In the genomic region with DNA sequence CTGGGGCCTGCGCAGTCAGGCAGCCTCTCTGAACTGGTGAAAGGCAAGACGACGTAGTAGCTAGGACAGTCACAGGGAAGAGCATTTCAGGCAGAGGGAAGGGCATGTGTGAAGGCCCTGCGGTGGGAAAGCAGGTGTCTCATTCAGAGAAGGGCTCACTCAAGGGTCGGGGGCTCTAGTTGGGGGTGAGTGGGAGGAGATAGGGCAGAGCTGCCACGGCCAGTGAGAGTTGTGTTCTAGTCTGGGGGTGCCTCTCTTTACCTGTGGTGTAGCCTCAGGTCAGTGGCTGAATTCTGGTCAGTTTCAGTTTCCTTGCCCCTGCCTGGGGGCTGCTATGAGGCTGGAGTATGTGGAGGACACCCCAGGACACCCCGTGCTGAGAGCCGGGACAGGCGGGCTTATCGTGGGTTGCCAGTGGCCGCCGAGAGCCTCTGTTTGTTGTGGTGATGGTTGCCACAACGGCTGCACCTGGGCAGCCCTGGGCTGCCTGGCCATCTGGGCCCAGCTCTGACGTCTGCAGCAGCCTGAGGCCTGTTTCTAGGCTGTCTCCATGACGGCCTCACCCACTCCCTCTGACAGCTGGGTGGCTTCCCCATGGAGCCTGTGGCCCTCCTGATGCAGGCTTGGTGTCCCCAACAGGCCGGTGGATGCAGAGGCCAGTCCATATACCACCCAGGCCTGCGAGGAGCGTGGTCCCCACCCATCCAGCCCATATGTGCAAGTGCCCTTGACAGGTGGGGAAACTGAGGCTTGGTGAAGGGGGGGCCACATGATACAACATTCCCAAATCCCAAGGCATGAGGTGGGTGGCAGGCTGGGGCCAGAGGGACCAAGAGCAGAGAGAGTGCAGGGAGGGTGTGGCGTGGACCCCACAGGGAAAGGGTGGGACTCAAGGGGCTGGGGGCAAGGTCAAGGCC, we compare ENCODE assay signal across 10 cellular contexts. TPM values are rescaled to one million over a fixed set of nuclear protein-coding genes. Genes with fewer than 3 reads are reported as not detected.
DNase-seq lines count a peak whose midpoint lies in the region; ATAC-seq and TF ChIP-seq lines count a peak whose summit lies in the region.
"Had no signal": no experiment of that assay in that cellular context is flagged by ENCODE, and none has a peak within 500 bp of the region (broad histone marks: within the 10 kb centered on the region; RNA-seq: fewer than 3 reads in every experiment).

No MANE protein-coding gene starts in this region.

- H3K9me3 ChIP-seq in lower lobe of right lung, result no peaks in the 10 kb centered on the region

- H3K36me3 ChIP-seq in H7 (replicated peaks; ENCODE audit: control insufficient read depth, insufficient read depth, low read length) (peaks cover 2% of the 10 kb centered on the region), lower lobe of right lung (peaks cover 37% of the 10 kb centered on the region)

- H3K36me3 Mint-ChIP-seq in central memory CD8-positive, alpha-beta T cell (ENCODE audit: insufficient read depth), result peaks cover 27% of the 10 kb centered on the region

- intact Hi-C loops in lower lobe of right lung (cut with DNase I), result no loop called here

- peaks cover 51% of the 10 kb centered on the region for H3K4me1 Mint-ChIP-seq in central memory CD8-positive, alpha-beta T cell

- H3K4me1 ChIP-seq in lower lobe of right lung, result peaks cover 22% of the 10 kb centered on the region
- H3K4me1 ChIP-seq: parathyroid adenoma had no signal

- H3K4me3 Mint-ChIP-seq in central memory CD8-positive, alpha-beta T cell, result peak overlapping the region; percentile 1

- H3K27ac ChIP-seq in lower lobe of right lung, result peak overlapping the region; percentile 13
- H3K27ac ChIP-seq: epithelial cell of prostate, parathyroid adenoma had no signal

- no peak overlapping the region for H3K4me3 ChIP-seq in AG10803 (ENCODE audit: low read length)
- no peak overlapping the region for H3K4me3 ChIP-seq in H7 (ENCODE audit: insufficient read depth, low read depth, low read length)
- no peak overlapping the region for H3K4me3 ChIP-seq in lower lobe of right lung

- H3K27me3 Mint-ChIP-seq in central memory CD8-positive, alpha-beta T cell, result no peaks in the 10 kb centered on the region

- H3K27me3 ChIP-seq in H7 (ENCODE audit: control insufficient read depth, insufficient read depth, low read length), result no peaks in the 10 kb centered on the region
- H3K27me3 ChIP-seq in lower lobe of right lung (ENCODE audit: low read depth), result no peaks in the 10 kb centered on the region

- DNase-seq in AG10803 (ENCODE audit: low read depth) (peak; percentile 62), H7 (peak; percentile 57), lower lobe of right lung (no peak), SK-N-DZ (ENCODE audit: low spot score) (no peak), pons (ENCODE audit: low spot score) (no peak)
- no peak for DNase-seq in central memory CD8-positive, alpha-beta T cell (ENCODE audit: low spot score in 2 of 2)

- H3K9me3 Mint-ChIP-seq in central memory CD8-positive, alpha-beta T cell, result peaks cover 8% of the 10 kb centered on the region

- TF ChIP-seq CTCF in AG10803 (conservative IDR thresholded peaks at IDR 0.05; ENCODE audit: low read length) (no peak), lower lobe of right lung (IDR thresholded peaks at IDR 0.05) (no peak)

- ATAC-seq in central memory CD8-positive, alpha-beta T cell (replicated peaks; ENCODE audit: extremely low read depth, poor library complexity, severe bottlenecking), result peak; percentile 13
- peak; percentile 38 to 57 for ATAC-seq in lower lobe of right lung
- no peak for ATAC-seq in HG03439 (IDR thresholded peaks at IDR 0.05; ENCODE audit: unreplicated experiment)
- no peak for ATAC-seq in GM19463 (IDR thresholded peaks at IDR 0.05; ENCODE audit: unreplicated experiment)

- peak overlapping the region; percentile 9 for H3K27ac Mint-ChIP-seq in central memory CD8-positive, alpha-beta T cell (ENCODE audit: low read depth)

RNA-seq across cellular contexts. Expression of gene MAP2K3, which starts 10.8 kb away (rescaled TPM):
- 26.1 and 27.5 TPM in 2 replicates for total RNA-seq in H7 (2014; rRNA removed; shearing (Covaris generic))
- 55.2 TPM for total RNA-seq in lower lobe of right lung
- 8.6 and 9.6 TPM in 2 replicates for polyA plus RNA-seq in SK-N-DZ (2014; cell fraction: cytosol; rRNA removed)
- 11.4 and 12.4 TPM in 2 replicates for polyA plus RNA-seq in SK-N-DZ (2014; cell fraction: nucleus; rRNA removed)

RNA-seq across cellular contexts. Expression of gene NATD1, which starts 42.1 kb away (rescaled TPM):
- 12.3 and 12.9 TPM in 2 replicates for total RNA-seq in H7 (2014; rRNA removed; shearing (Covaris generic))
- total RNA-seq in lower lobe of right lung, result 15.7 TPM
- polyA plus RNA-seq in SK-N-DZ (2014; cell fraction: cytosol; rRNA removed), result 4.1 and 4.2 TPM in 2 replicates
- polyA plus RNA-seq in SK-N-DZ (2014; cell fraction: nucleus; rRNA removed), result 2.5 and 5.0 TPM in 2 replicates

Comparison
In these comparisons a context has a peak if more than half of its experiments do, and no peak if none do; other contexts are left out.
1. DNase-seq: peak in AG10803 (single experiment) and H7 (single experiment); none in central memory CD8-positive, alpha-beta T cell (0 of 2), lower lobe of right lung (single experiment), SK-N-DZ (single experiment) and pons (single experiment).
2. ATAC-seq: peak in central memory CD8-positive, alpha-beta T cell (single experiment) and lower lobe of right lung (2 of 2); none in HG03439 (single experiment) and GM19463 (single experiment).